Comparison of ENCODE assay signal across 24 cellular contexts in the genomic region with DNA sequence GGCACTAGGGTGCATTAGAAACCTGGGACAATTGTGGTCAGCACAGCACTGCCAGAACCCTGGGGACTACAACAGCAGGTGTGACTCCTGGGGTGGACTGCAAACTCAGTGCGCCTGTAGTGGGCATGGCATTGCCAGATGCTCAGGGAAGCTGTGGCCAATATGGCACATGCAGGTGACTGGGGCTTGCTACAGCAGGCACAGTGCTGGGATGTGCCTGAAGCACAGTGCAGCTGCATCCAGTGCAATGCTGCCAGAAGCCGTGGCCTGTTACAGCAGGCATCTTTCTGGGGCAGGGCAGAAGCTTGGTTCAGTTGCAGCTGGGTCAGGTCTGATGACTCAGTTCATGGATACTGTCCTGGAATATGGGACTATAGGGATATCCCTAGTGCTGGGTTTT.
"Had no signal": no experiment of that assay in that cellular context is flagged by ENCODE, and none has a peak within 500 bp of the region (broad histone marks: within the 10 kb centered on the region; RNA-seq: fewer than 3 reads in every experiment).

No MANE protein-coding gene starts in this region.

- H3K27me3 ChIP-seq: gastrocnemius medialis, heart left ventricle, hepatocyte, left lung, neural progenitor cell, right lobe of liver, suprapubic skin, vagina had no signal

- H3K27ac ChIP-seq: coronary artery, gastrocnemius medialis, heart left ventricle, hepatocyte, left lung, neural progenitor cell, parathyroid adenoma, right lobe of liver, suprapubic skin, vagina had no signal

- H3K4me1 ChIP-seq: gastrocnemius medialis, heart left ventricle, left lung, neural progenitor cell, parathyroid adenoma, right lobe of liver, suprapubic skin, vagina had no signal

- ATAC-seq: gastrocnemius medialis; heart left ventricle; left cardiac atrium; left lung; naive thymus-derived CD4-positive, alpha-beta T cell; stimulated activated naive CD8-positive, alpha-beta T cell treated with anti-CD3 and anti-CD28 coated beads, Interleukin-15, amount 100 ng/mL, for 72 hours had no signal

- FAIRE-seq: endothelial cell of umbilical vein, small intestine had no signal

- DNase-seq: dermis blood vessel endothelial cell; effector memory CD4-positive, alpha-beta T cell; erythroblast; gastrocnemius medialis; heart left ventricle; left cardiac atrium; left lung; mesendoderm; midbrain; naive thymus-derived CD4-positive, alpha-beta T cell; right lobe of liver; small intestine; stimulated activated CD4-positive, alpha-beta T cell treated with anti-CD3 and anti-CD28 coated beads, Interleukin-15, amount 100 ng/mL, for 24 hours; stimulated activated CD4-positive, alpha-beta T cell treated with anti-CD3 and anti-CD28 coated beads, Interleukin-2, amount 100 ng/mL, for 48 hours; stimulated activated naive CD4-positive, alpha-beta T cell; stimulated activated naive CD8-positive, alpha-beta T cell treated with anti-CD3 and anti-CD28 coated beads, Interleukin-15, amount 100 ng/mL, for 72 hours; trophoblast cell had no signal

- H3K4me3 ChIP-seq: coronary artery, gastrocnemius medialis, heart left ventricle, hepatocyte, left lung, neural progenitor cell, right lobe of liver, suprapubic skin, vagina had no signal

- H3K9me3 ChIP-seq: gastrocnemius medialis, heart left ventricle, right lobe of liver, suprapubic skin, vagina had no signal

- H3K36me3 ChIP-seq: gastrocnemius medialis, heart left ventricle, left lung, neural progenitor cell, right lobe of liver, suprapubic skin, vagina had no signal
